ENCODE assay signal across 18 cellular contexts in genomic region chr10:62231805-62232204, GRCh38. TPM values are rescaled to one million over a fixed set of nuclear protein-coding genes. Genes with fewer than 3 reads are reported as not detected.
DNase-seq lines count a peak whose midpoint lies in the region; ATAC-seq, FAIRE-seq and TF ChIP-seq lines count a peak whose summit lies in the region.
"Had no signal": no experiment of that assay in that cellular context is flagged by ENCODE, and none has a peak within 500 bp of the region (broad histone marks: within the 10 kb centered on the region; RNA-seq: fewer than 3 reads in every experiment).

No MANE protein-coding gene starts in this region.

- 80% methylated on average over 4 of the region's 4 CpGs for WGBS in HepG2 (ENCODE audit: low lambda C conversion rate)
- 75% methylated on average over 4 of the region's 4 CpGs for WGBS in right lobe of liver (ENCODE audit: insufficient coverage, low coverage, low lambda C conversion rate, missing lambda C conversion rate)

- no peaks in the 10 kb centered on the region for H3K36me3 Mint-ChIP-seq in CD8-positive, alpha-beta memory T cell

- H3K27ac ChIP-seq in HepG2 (ENCODE audit: extremely low read length, insufficient read depth, low read length), result no peak overlapping the region
- no peak overlapping the region for H3K27ac ChIP-seq in right lobe of liver
- no peak overlapping the region for H3K27ac ChIP-seq in CD8-positive, alpha-beta memory T cell (ENCODE audit: low read depth, low read length)
- H3K27ac ChIP-seq: HL-60, vagina had no signal

- CTCF ChIA-PET in HepG2 (lab: Yijun Ruan, JAX; ENCODE audit: low intra/inter-chr PET ratio, low total read pairs), result no interaction called here
- CTCF ChIA-PET in CD8-positive, alpha-beta memory T cell (lab: Charles Lee), result interaction anchor here (1.2 kb wide), 1 partner anchor 9 kb away, joined by 4 read pairs; no protein-coding TSS in a partner anchor

- H3K9me3 Mint-ChIP-seq in CD8-positive, alpha-beta memory T cell, result no peaks in the 10 kb centered on the region
- H3K9me3 Mint-ChIP-seq: activated T-helper 2 cell treated with anti-CD3 and anti-CD28 coated beads, Interferon-gamma antibody, Interleukin-2, Interleukin-4, amounts not matched to agents 10 μg/mL and 5 μg/mL and 100 μg/mL, durations not matched to agents 14 hours and 24 hours and 36 hours had no signal

- no TSS peak for BruUV-seq in HepG2 (replicated peaks; lab: Mats Ljungman, UMichigan)

- no peak overlapping the region for H3K4me2 ChIP-seq in HepG2 (ENCODE audit: low read depth, low read length)

- H3K27me3 Mint-ChIP-seq in CD8-positive, alpha-beta memory T cell, result no peaks in the 10 kb centered on the region

- no peaks in the 10 kb centered on the region for H3K27me3 ChIP-seq in HepG2 (ENCODE audit: control insufficient read depth in 1 of 2, insufficient read depth in 2 of 2, low read length in 2 of 2)
- H3K27me3 ChIP-seq in right lobe of liver, result no peaks in the 10 kb centered on the region
- no peaks in the 10 kb centered on the region for H3K27me3 ChIP-seq in adipocyte (replicated peaks; ENCODE audit: control insufficient read depth, insufficient read depth, low read length)
- H3K27me3 ChIP-seq in CD8-positive, alpha-beta memory T cell (ENCODE audit: insufficient read depth, low read length, poor library complexity, severe bottlenecking), result no peaks in the 10 kb centered on the region
- H3K27me3 ChIP-seq: vagina had no signal

- TF ChIP-seq EP300 in HepG2 (IDR thresholded peaks at IDR 0.05; ENCODE audit: low read depth in 2 of 2, low read length in 2 of 2), result no peak
- no peak for TF ChIP-seq EP300 in HepG2 (CRISPR knock-in tag; IDR thresholded peaks at IDR 0.05; ENCODE audit: borderline replicate concordance)

- no peak for FAIRE-seq in HepG2 (lab: Jason Lieb, UNC)
- FAIRE-seq: G401.6, GM12878 had no signal

- H3K79me2 ChIP-seq in HepG2 (ENCODE audit: insufficient read depth, low read length), result no peaks in the 10 kb centered on the region

- H3K27ac Mint-ChIP-seq in CD8-positive, alpha-beta memory T cell, result peak overlapping the region in 2 of 8 donors; percentile 10 to 51
- H3K27ac Mint-ChIP-seq: activated T-helper 2 cell treated with anti-CD3 and anti-CD28 coated beads, Interferon-gamma antibody, Interleukin-2, Interleukin-4, amounts not matched to agents 10 μg/mL and 5 μg/mL and 100 μg/mL, durations not matched to agents 14 hours and 24 hours and 36 hours had no signal

- peak; percentile 6 for DNase-seq in HepG2 (ENCODE audit: low spot score)
- DNase-seq in right lobe of liver, result no peak
- DNase-seq in adipocyte (ENCODE audit: low read depth), result no peak
- no peak for DNase-seq in left colon
- no peak for DNase-seq in NCI-H2081 treated with DMSO at 0.1 percent for 48 hours (lab: John Stamatoyannopoulos, UW)
- DNase-seq in CD8-positive, alpha-beta memory T cell, result no peak
- DNase-seq: Calu3, Karpas-422, NCI-H1436, NCI-H345, Right ventricle myocardium superior had no signal

- no peaks in the 10 kb centered on the region for H4K20me1 ChIP-seq in HepG2 (ENCODE audit: insufficient read depth, low read length)

- H3K9me3 ChIP-seq in HepG2 (ENCODE audit: low read length) (no peaks in the 10 kb centered on the region), right lobe of liver (no peaks in the 10 kb centered on the region), adipocyte (ENCODE audit: control insufficient read depth, low read length) (no peaks in the 10 kb centered on the region)
- H3K9me3 ChIP-seq in CD8-positive, alpha-beta memory T cell (ENCODE audit: low read length), result no peaks in the 10 kb centered on the region
- H3K9me3 ChIP-seq: vagina had no signal

- in situ Hi-C loops in HepG2 (cut with HindIII; ENCODE audit: extremely low pct_ligation_motif_present, low pct_unique_long_range_greater_than_20kb), result no loop called here

- ATAC-seq in HepG2, result no peak
- ATAC-seq in right lobe of liver, result no peak
- ATAC-seq in left colon, result peak; percentile 60
- ATAC-seq in HG03460 (IDR thresholded peaks at IDR 0.05; ENCODE audit: unreplicated experiment), result no peak
- no peak for ATAC-seq in HG03025 (IDR thresholded peaks at IDR 0.05; ENCODE audit: low FRiP score, unreplicated experiment)
- ATAC-seq: GM12878 had no signal

- H3K4me3 ChIP-seq in HepG2 (replicated peaks in 1 of 3; ENCODE audit: insufficient read depth in 1 of 3, low read depth in 2 of 3, low read length in 3 of 3) (no peak overlapping the region), right lobe of liver (no peak overlapping the region), adipocyte (ENCODE audit: low read length) (peak overlapping the region; percentile 7)
- no peak overlapping the region for H3K4me3 ChIP-seq in CD8-positive, alpha-beta memory T cell (ENCODE audit: low read length)
- H3K4me3 ChIP-seq: GM12878, vagina had no signal

- H2AFZ ChIP-seq in HepG2 (ENCODE audit: low read length), result no peak overlapping the region

- TF ChIP-seq POLR2A in HepG2 (IDR thresholded peaks at IDR 0.05; ENCODE audit: insufficient read depth in 1 of 2, low read depth in 2 of 2, low read length in 2 of 2) (no peak), right lobe of liver (IDR thresholded peaks at IDR 0.05) (no peak)

- no peak for TF ChIP-seq CTCF in HepG2 (CRISPR knock-in tag; IDR thresholded peaks at IDR 0.05)
- no peak for TF ChIP-seq CTCF in right lobe of liver (IDR thresholded peaks at IDR 0.05)

- no peak for TF ChIP-seq RAD21 in HepG2 (CRISPR knock-in tag; IDR thresholded peaks at IDR 0.05)

- no peak overlapping the region for H3K4me3 Mint-ChIP-seq in CD8-positive, alpha-beta memory T cell

- POLR2A ChIA-PET in HepG2 (lab: Yijun Ruan, JAX), result no interaction called here
- POLR2A ChIA-PET in CD8-positive, alpha-beta memory T cell (lab: Charles Lee), result no interaction called here

- H3K4me1 Mint-ChIP-seq in CD8-positive, alpha-beta memory T cell, result peaks cover 8 to 17% (median 11%) of the 10 kb centered on the region in 3 donors

- no peak overlapping the region for H3K9ac ChIP-seq in HepG2 (ENCODE audit: insufficient read depth, low read depth, low read length)
- peak overlapping the region; percentile 80 for H3K9ac ChIP-seq in adipocyte (ENCODE audit: low read length)

- H3K4me1 ChIP-seq in HepG2 (ENCODE audit: insufficient read depth, low read length) (no peaks in the 10 kb centered on the region), right lobe of liver (no peaks in the 10 kb centered on the region), adipocyte (ENCODE audit: control insufficient read depth, insufficient read depth, low read length) (peaks cover 62% of the 10 kb centered on the region)
- peaks cover 7% of the 10 kb centered on the region for H3K4me1 ChIP-seq in CD8-positive, alpha-beta memory T cell (ENCODE audit: insufficient read depth, low read length)

- intact Hi-C loops in HepG2 (cut with micrococcal nuclease; ENCODE audit: unreplicated experiment), result no loop called here
- intact Hi-C loops in right lobe of liver (cut with DNase I), result no loop called here
- intact Hi-C loops in left colon (cut with DNase I, micrococcal nuclease), result no loop called here

- H3K36me3 ChIP-seq in HepG2 (replicated peaks in 1 of 2; ENCODE audit: control insufficient read depth in 1 of 2, insufficient read depth in 2 of 2, low read length in 2 of 2) (0 out of 5 replicates have a peak, but pooled peaks cover 0 to 4% of the 10 kb centered on the region in 2 experiments), right lobe of liver (no peaks in the 10 kb centered on the region), adipocyte (ENCODE audit: control insufficient read depth, insufficient read depth, low read length, severe bottlenecking) (no peaks in the 10 kb centered on the region)
- H3K36me3 ChIP-seq in CD8-positive, alpha-beta memory T cell (ENCODE audit: insufficient read depth, low read length), result no peaks in the 10 kb centered on the region
- H3K36me3 ChIP-seq: vagina had no signal

TF ChIP-seq in HepG2, 621 proteins besides CTCF, POLR2A, EP300 and RAD21 (continues in another document):
- TF ChIP-seq MEF2D (CRISPR knock-in tag; IDR thresholded peaks at IDR 0.05), result no peak
- no peak for TF ChIP-seq RBAK (CRISPR knock-in tag; IDR thresholded peaks at IDR 0.05)
- no peak for TF ChIP-seq ZNF138 (CRISPR knock-in tag; IDR thresholded peaks at IDR 0.05; ENCODE audit: low read depth)
- no peak for TF ChIP-seq ZNF703 (CRISPR knock-in tag; IDR thresholded peaks at IDR 0.05; ENCODE audit: borderline replicate concordance)
- TF ChIP-seq ATF3 (CRISPR knock-in tag; IDR thresholded peaks at IDR 0.05), result no peak

RNA-seq across cellular contexts. Expression of gene RTKN2, which starts 36.8 kb away (rescaled TPM):
- total RNA-seq in HepG2 (2016; rRNA removed; fragmentation: Illumina TruSeq; extraction: Trizol) (7.0 and 10.8 TPM in 2 replicates), right lobe of liver (under 1 TPM in 2 of 6 experiments, not detected in 4; 0.06 to 0.12 TPM), left colon (1 to 10 TPM; 1.1 to 2.5 TPM)
- 1.7 and 2.3 TPM in 2 replicates for total RNA-seq in HepG2 (2016; cell fraction: cytosol; rRNA removed; fragmentation: Illumina TruSeq; extraction: Trizol; ENCODE audit: low read depth)
- total RNA-seq in HepG2 (2016; cell fraction: insoluble cytoplasmic fraction; rRNA removed; fragmentation: Illumina TruSeq; extraction: Trizol), result 6.6 and 10.1 TPM in 2 replicates
- total RNA-seq in HepG2 (2016; cell fraction: membrane; rRNA removed; fragmentation: Illumina TruSeq; extraction: Trizol), result 3.9 and 4.5 TPM in 2 replicates
- 13.5 and 13.9 TPM in 2 replicates for total RNA-seq in HepG2 (2016; cell fraction: nucleus; rRNA removed; fragmentation: Illumina TruSeq; extraction: Trizol)
- polyA plus RNA-seq in HepG2 (2011; rRNA removed), result 1.2 and 2.2 TPM in 2 replicates
- polyA plus RNA-seq in HepG2 (2011; cell fraction: cytosol; rRNA removed), result 0.67 and 0.70 TPM in 2 replicates
- polyA plus RNA-seq in HepG2 (2011; cell fraction: nucleus; rRNA removed), result 1.4 and 1.6 TPM in 2 replicates
- 1.5 and 3.2 TPM in 2 replicates for polyA plus RNA-seq in HepG2 (2012)
- 1.1 TPM in 2 replicates for polyA plus RNA-seq in HepG2 (2016; cell fraction: cytosol; fragmentation: Illumina TruSeq; extraction: Trizol; ENCODE audit: low read depth)
- 9.3 TPM in 2 replicates for polyA plus RNA-seq in HepG2 (2016; cell fraction: insoluble cytoplasmic fraction; fragmentation: Illumina TruSeq; extraction: Trizol; ENCODE audit: low read depth)
- polyA plus RNA-seq in HepG2 (2016; cell fraction: membrane; fragmentation: Illumina TruSeq; extraction: Trizol; ENCODE audit: low read depth), result 2.1 and 2.7 TPM in 2 replicates
- polyA plus RNA-seq in HepG2 (2016; cell fraction: nucleus; fragmentation: Illumina TruSeq; extraction: Trizol; ENCODE audit: insufficient read depth, low read depth), result 9.6 and 11.4 TPM in 2 replicates
- 0.87 and 1.0 TPM in 2 replicates for polyA minus RNA-seq in HepG2 (2011; rRNA and poly(A)+ RNA removed; ENCODE audit: low replicate concordance)
- polyA minus RNA-seq in HepG2 (2011; cell fraction: cytosol; rRNA and poly(A)+ RNA removed), result 1.8 and 2.0 TPM in 2 replicates
- polyA minus RNA-seq in HepG2 (2011; cell fraction: nucleus; rRNA and poly(A)+ RNA removed), result 15.0 and 20.2 TPM in 2 replicates
- total RNA-seq in CD8-positive, alpha-beta memory T cell, result 1 to 10 TPM; 1.6 to 1.7 TPM
- polyA plus RNA-seq in CD8-positive, alpha-beta memory T cell, result 1.9 TPM
- total RNA-seq: Right ventricle myocardium superior had no signal
- polyA plus RNA-seq: GM12878 had no signal
